Comparison of ENCODE assay signal across 10 cellular contexts in genomic region chr7:74178632-74179031, GRCh38. TPM values are rescaled to one million over a fixed set of nuclear protein-coding genes. Genes with fewer than 3 reads are reported as not detected.
A peak's percentile ranks its signal among the peaks of the same experiment; 100 is the strongest.
DNase-seq lines count a peak whose midpoint lies in the region; ATAC-seq, FAIRE-seq and TF ChIP-seq lines count a peak whose summit lies in the region.
"Had no signal": no experiment of that assay in that cellular context is flagged by ENCODE, and none has a peak within 500 bp of the region (broad histone marks: within the 10 kb centered on the region; RNA-seq: fewer than 3 reads in every experiment).

No MANE protein-coding gene starts in this region.

- peaks cover 20 to 43% of the 10 kb centered on the region in 2 donors for H3K36me3 Mint-ChIP-seq in CD14-positive monocyte
- peaks cover 0 to 55% (median 7%) of the 10 kb centered on the region in 3 donors for H3K36me3 Mint-ChIP-seq in naive thymus-derived CD8-positive, alpha-beta T cell

- no peaks in the 10 kb centered on the region for H3K27me3 ChIP-seq in GM12878 (replicated peaks in 1 of 2; ENCODE audit: control insufficient read depth in 2 of 2, insufficient read depth in 2 of 2, low read length in 1 of 2)
- H3K27me3 ChIP-seq: esophagus squamous epithelium had no signal

- peaks cover 99% of the 10 kb centered on the region for H3K79me2 ChIP-seq in GM12878 (ENCODE audit: control insufficient read depth, insufficient read depth, low read length)

- ATAC-seq in GM12878 = peak; percentile 28
- no peak for ATAC-seq in naive thymus-derived CD8-positive, alpha-beta T cell

- peak overlapping the region; percentile 17 for H3K4me2 ChIP-seq in GM12878 (ENCODE audit: control insufficient read depth, insufficient read depth)

- H3K36me3 ChIP-seq in GM12878 (ENCODE audit: control insufficient read depth in 2 of 2, insufficient read depth in 2 of 2, low read length in 1 of 2) = peaks cover 1 to 13% of the 10 kb centered on the region in 2 experiments; a peak in 3 of 4 replicates

- POLR2A ChIA-PET in GM12878 (lab: Charles Lee) = interaction anchor here (0.6 to 1.5 kb wide), 6 partner anchors 11 to 193 kb away, joined by 3 to 8 read pairs (median 4); no protein-coding TSS in a partner anchor
- POLR2A ChIA-PET in naive thymus-derived CD8-positive, alpha-beta T cell (lab: Charles Lee) = interaction anchor here (0.7 to 0.9 kb wide), 3 partner anchors 14 to 95 kb away, joined by 3 to 4 read pairs (median 3); partner anchors contain the start of gene LIMK1

- SMC1A ChIA-PET in GM12878 (lab: Charles Lee; ENCODE audit: uncharacterized antibody, unreplicated experiment) = interaction anchor here (0.9 to 6.3 kb wide), 9 partner anchors 11 to 223 kb away, joined by 4 to 30 read pairs (median 4); no protein-coding TSS in a partner anchor

- H3K4me1 Mint-ChIP-seq in CD14-positive monocyte = peaks cover 61% of the 10 kb centered on the region
- H3K4me1 Mint-ChIP-seq in naive thymus-derived CD8-positive, alpha-beta T cell = peaks cover 31 to 84% (median 79%) of the 10 kb centered on the region in 4 donors

- peaks cover 6% of the 10 kb centered on the region for H3K4me1 ChIP-seq in GM12878 (ENCODE audit: control insufficient read depth, insufficient read depth, low read length)

- in situ Hi-C loops in GM12878 (cut with MboI) = loop anchor here (10.0 kb wide), 1 partner anchor 94 kb away; the partner anchor contains the start of gene LIMK1

- no peak for TF ChIP-seq POLR2A in GM12878 (IDR thresholded peaks at IDR 0.05; ENCODE audit: low read depth, low read length)

- BruUV-seq in GM12878 (replicated peaks; lab: Mats Ljungman, UMichigan) = no TSS peak

- peak overlapping the region; percentile 98; the same call in 1 of the 2 replicates for H3K4me3 ChIP-seq in GM12878
- H3K4me3 ChIP-seq: esophagus squamous epithelium had no signal

- no peak overlapping the region for H3K27ac ChIP-seq in GM12878 (ENCODE audit: control insufficient read depth, insufficient read depth)

- no peak for TF ChIP-seq RAD21 in Ishikawa (IDR thresholded peaks at IDR 0.05; ENCODE audit: low read depth)
- no peak for TF ChIP-seq RAD21 in GM12878 (IDR thresholded peaks at IDR 0.05; ENCODE audit: insufficient read depth, low read depth, low read length)

- no peak for FAIRE-seq in GM12878 (lab: Jason Lieb, UNC)
- no peak for FAIRE-seq in urothelium cell line (lab: Jason Lieb, UNC)

- no peak overlapping the region for H3K9ac ChIP-seq in GM12878 (ENCODE audit: control insufficient read depth, insufficient read depth, low read length)

- H3K27me3 Mint-ChIP-seq in CD14-positive monocyte (ENCODE audit: low read depth in 3 of 3) = no peaks in the 10 kb centered on the region
- H3K27me3 Mint-ChIP-seq in naive thymus-derived CD8-positive, alpha-beta T cell = no peaks in the 10 kb centered on the region

- CTCF ChIA-PET in GM12878 (lab: Yijun Ruan, JAX) = interaction anchor here (0.8 to 3.4 kb wide), 8 partner anchors 8 to 227 kb away, joined by 3 to 21 read pairs (median 4); no protein-coding TSS in a partner anchor

- TF ChIP-seq EP300 in Ishikawa (IDR thresholded peaks at IDR 0.05; ENCODE audit: borderline replicate concordance) (no peak), GM12878 (IDR thresholded peaks at IDR 0.05; ENCODE audit: borderline replicate concordance in 1 of 2, control insufficient read depth in 1 of 2, low read depth in 2 of 2, low read length in 2 of 2) (no peak)

- intact Hi-C loops in CD14-positive monocyte (cut with micrococcal nuclease) (no loop called here), GM12878 (cut with micrococcal nuclease; ENCODE audit: unreplicated experiment) (no loop called here)

- H2AFZ ChIP-seq in GM12878 (ENCODE audit: control insufficient read depth, low read depth, low read length) = no peak overlapping the region

- peak overlapping the region in 1 of 2 donors; percentile 24 for H3K4me3 Mint-ChIP-seq in CD14-positive monocyte
- peak overlapping the region; percentile 24 to 84 (median 66) for H3K4me3 Mint-ChIP-seq in naive thymus-derived CD8-positive, alpha-beta T cell

- WGBS in GM12878 (ENCODE audit: insufficient coverage, insufficient replicate concordance, low lambda C conversion rate, missing lambda C conversion rate) = 13% methylated on average over 9 of the region's 9 CpGs

- TF ChIP-seq CTCF in CD14-positive monocyte (IDR thresholded peaks at IDR 0.05) (no peak), GM12878 (IDR thresholded peaks at IDR 0.05 in 2 of 3, conservative IDR thresholded peaks at IDR 0.05 in 1 of 3; ENCODE audit: control insufficient read depth in 2 of 3, extremely low read depth in 1 of 3, insufficient read depth in 1 of 3, low read depth in 3 of 3, low read length in 3 of 3) (no peak)

- DNase-seq in CD14-positive monocyte (ENCODE audit: low spot score) = no peak
- DNase-seq in GM12878 (ENCODE audit: low read depth, low spot score) = no peak
- no peak for DNase-seq in naive thymus-derived CD8-positive, alpha-beta T cell
- DNase-seq in NCI-H69 (lab: John Stamatoyannopoulos, UW) = no peak
- DNase-seq in urothelium cell line (ENCODE audit: low spot score) = no peak
- no peak for DNase-seq in DMS153 treated with DMSO at 0.1 percent for 48 hours (lab: John Stamatoyannopoulos, UW; ENCODE audit: unreplicated experiment)
- DNase-seq in NCI-H510A treated with DMSO at 0.1 percent for 48 hours (lab: John Stamatoyannopoulos, UW) = no peak
- DNase-seq: esophagus squamous epithelium, OCI-M1 had no signal

- H3K9me3 ChIP-seq in GM12878 (replicated peaks; ENCODE audit: control insufficient read depth, insufficient read depth, low read length) = no peaks in the 10 kb centered on the region
- H3K9me3 ChIP-seq: esophagus squamous epithelium had no signal

- peak overlapping the region in 4 of 7 donors; percentile 5 to 63 (median 46) for H3K27ac Mint-ChIP-seq in CD14-positive monocyte
- peak overlapping the region in 7 of 10 donors; percentile 1 to 84 (median 66) for H3K27ac Mint-ChIP-seq in naive thymus-derived CD8-positive, alpha-beta T cell

- RAD21 ChIA-PET in GM12878 (lab: Charles Lee; ENCODE audit: unreplicated experiment) = interaction anchor here (1.0 to 3.0 kb wide), 6 partner anchors 11 to 222 kb away, joined by 3 to 10 read pairs (median 4); no protein-coding TSS in a partner anchor

- peaks cover 10% of the 10 kb centered on the region for H4K20me1 ChIP-seq in GM12878 (ENCODE audit: control insufficient read depth, insufficient read depth)

- H3K9me3 Mint-ChIP-seq in CD14-positive monocyte = peaks cover 0 to 1% (median 0%) of the 10 kb centered on the region in 7 donors
- no peaks in the 10 kb centered on the region for H3K9me3 Mint-ChIP-seq in naive thymus-derived CD8-positive, alpha-beta T cell

TF ChIP-seq in Ishikawa, 13 proteins besides CTCF, POLR2A, EP300 and RAD21:
- TF ChIP-seq TCF12 (IDR thresholded peaks at IDR 0.05; ENCODE audit: low read depth) (no peak), CEBPB (IDR thresholded peaks at IDR 0.05) (peak; percentile 84)

TF ChIP-seq in GM12878, 131 proteins besides CTCF, POLR2A, EP300 and RAD21 (continues in another document):
- TF ChIP-seq FOS (IDR thresholded peaks at IDR 0.05; ENCODE audit: borderline replicate concordance, extremely low read depth, insufficient read length) (no peak), RFX5 (IDR thresholded peaks at IDR 0.05; ENCODE audit: low read depth, low read length) (no peak), SUPT20H (IDR thresholded peaks at IDR 0.05; ENCODE audit: borderline replicate concordance, control insufficient read depth, low read depth, low read length) (no peak), ESRRA (IDR thresholded peaks at IDR 0.05; ENCODE audit: low read length) (no peak), MTA2 (IDR thresholded peaks at IDR 0.05; ENCODE audit: low read depth) (no peak)

RNA-seq across cellular contexts. Expression of gene EIF4H, which starts 4.5 kb away (rescaled TPM):
- polyA plus RNA-seq in CD14-positive monocyte = 100 to 1,000 TPM; 206 to 234 TPM
- 153 and 162 TPM in 2 replicates for total RNA-seq in GM12878 (2013; cell fraction: nucleolus; rRNA removed)
- total RNA-seq in GM12878 (2014; rRNA removed) = 255 and 283 TPM in 2 replicates
- total RNA-seq in GM12878 (2014; rRNA removed; fragmentation: Illumina TruSeq; extraction: Trizol) = 241 and 253 TPM in 2 replicates
- 320 and 334 TPM in 2 replicates for total RNA-seq in GM12878 (2021)
- polyA plus RNA-seq in GM12878 (2011; ENCODE audit: low read depth) = 149 TPM
- 402 and 443 TPM in 2 replicates for polyA plus RNA-seq in GM12878 (2011; rRNA removed)
- 430 and 438 TPM in 2 replicates for polyA plus RNA-seq in GM12878 (2011; cell fraction: cytosol; rRNA removed)
- 255 and 292 TPM in 2 replicates for polyA plus RNA-seq in GM12878 (2011; cell fraction: nucleus; rRNA removed)
- polyA plus RNA-seq in GM12878 (2012) = 267 and 268 TPM in 2 replicates
- 162 and 253 TPM in 2 replicates for polyA plus RNA-seq in GM12878 (2014; fragmentation: Illumina TruSeq; extraction: Trizol)
- 10 to 100 TPM in 1 of 2 experiments, 1 to 10 TPM in 1; 9.9 to 23.8 TPM for polyA plus RNA-seq in GM12878 (2014; fragmentation: Nextera tagmentation; extraction: Ambion mirVana)
- 330 and 336 TPM in 2 replicates for polyA plus RNA-seq in GM12878 (2014; rRNA removed)
- 100 to 1,000 TPM; 262 to 286 TPM for polyA plus RNA-seq in GM12878 (2016; fragmentation: Nextera tagmentation; extraction: Ambion mirVana)
- polyA minus RNA-seq in GM12878 (2011; rRNA and poly(A)+ RNA removed) = 256 and 304 TPM in 2 replicates
- polyA minus RNA-seq in GM12878 (2011; cell fraction: cytosol; rRNA and poly(A)+ RNA removed) = 121 and 139 TPM in 2 replicates
- polyA minus RNA-seq in GM12878 (2011; cell fraction: nucleus; rRNA and poly(A)+ RNA removed) = 67.6 and 79.7 TPM in 2 replicates
- 100 to 1,000 TPM; 217 to 231 TPM for total RNA-seq in naive thymus-derived CD8-positive, alpha-beta T cell
- polyA plus RNA-seq in naive thymus-derived CD8-positive, alpha-beta T cell = 100 to 1,000 TPM; 219 to 239 (median 221) TPM

RNA-seq across cellular contexts. Expression of gene LAT2, which starts 31.2 kb away (rescaled TPM):
- polyA plus RNA-seq in CD14-positive monocyte (100 to 1,000 TPM; 349 to 355 TPM), GM12878 (2011; rRNA removed) (124 and 153 TPM in 2 replicates), GM12878 (2014; fragmentation: Illumina TruSeq; extraction: Trizol) (104 and 177 TPM in 2 replicates), GM12878 (2014; fragmentation: Nextera tagmentation; extraction: Ambion mirVana) (10 to 100 TPM; 33.4 to 48.7 TPM), GM12878 (2014; rRNA removed) (242 and 276 TPM in 2 replicates), GM12878 (2016; fragmentation: Nextera tagmentation; extraction: Ambion mirVana) (100 to 1,000 TPM; 195 to 218 TPM)
- total RNA-seq in GM12878 (2013; cell fraction: nucleolus; rRNA removed) = 220 and 226 TPM in 2 replicates
- total RNA-seq in GM12878 (2014; rRNA removed) (205 and 218 TPM in 2 replicates), GM12878 (2014; rRNA removed; fragmentation: Illumina TruSeq; extraction: Trizol) (162 and 166 TPM in 2 replicates), GM12878 (2021) (217 TPM in 2 replicates)
- polyA plus RNA-seq in GM12878 (2011; ENCODE audit: low read depth) = 90.0 TPM
- 144 and 171 TPM in 2 replicates for polyA plus RNA-seq in GM12878 (2011; cell fraction: cytosol; rRNA removed)
- 154 and 158 TPM in 2 replicates for polyA plus RNA-seq in GM12878 (2011; cell fraction: nucleus; rRNA removed)
- 148 and 154 TPM in 2 replicates for polyA plus RNA-seq in GM12878 (2012)
- polyA minus RNA-seq in GM12878 (2011; rRNA and poly(A)+ RNA removed) = 76.4 and 144 TPM in 2 replicates
- polyA minus RNA-seq in GM12878 (2011; cell fraction: cytosol; rRNA and poly(A)+ RNA removed) = 40.3 and 41.0 TPM in 2 replicates
- 59.7 and 105 TPM in 2 replicates for polyA minus RNA-seq in GM12878 (2011; cell fraction: nucleus; rRNA and poly(A)+ RNA removed)
- total RNA-seq in naive thymus-derived CD8-positive, alpha-beta T cell = 1 to 10 TPM; 5.8 to 6.4 TPM
- 1 to 10 TPM in 1 of 3 donors, under 1 TPM in 2; 0.57 to 2.3 (median 0.97) TPM for polyA plus RNA-seq in naive thymus-derived CD8-positive, alpha-beta T cell

Comparison
In these comparisons a context has a peak if more than half of its experiments do, and no peak if none do; other contexts are left out.
1. RNA of gene LAT2, which starts 31.2 kb away (polyA plus RNA-seq): 349 to 355 TPM in CD14-positive monocyte and 33.4 to 276 TPM in GM12878; 0.57 to 2.3 TPM in naive thymus-derived CD8-positive, alpha-beta T cell; every median in the first group is over 10 times any median in the second.